Comparison of ENCODE assay signal across 9 cellular contexts in the genomic region with DNA sequence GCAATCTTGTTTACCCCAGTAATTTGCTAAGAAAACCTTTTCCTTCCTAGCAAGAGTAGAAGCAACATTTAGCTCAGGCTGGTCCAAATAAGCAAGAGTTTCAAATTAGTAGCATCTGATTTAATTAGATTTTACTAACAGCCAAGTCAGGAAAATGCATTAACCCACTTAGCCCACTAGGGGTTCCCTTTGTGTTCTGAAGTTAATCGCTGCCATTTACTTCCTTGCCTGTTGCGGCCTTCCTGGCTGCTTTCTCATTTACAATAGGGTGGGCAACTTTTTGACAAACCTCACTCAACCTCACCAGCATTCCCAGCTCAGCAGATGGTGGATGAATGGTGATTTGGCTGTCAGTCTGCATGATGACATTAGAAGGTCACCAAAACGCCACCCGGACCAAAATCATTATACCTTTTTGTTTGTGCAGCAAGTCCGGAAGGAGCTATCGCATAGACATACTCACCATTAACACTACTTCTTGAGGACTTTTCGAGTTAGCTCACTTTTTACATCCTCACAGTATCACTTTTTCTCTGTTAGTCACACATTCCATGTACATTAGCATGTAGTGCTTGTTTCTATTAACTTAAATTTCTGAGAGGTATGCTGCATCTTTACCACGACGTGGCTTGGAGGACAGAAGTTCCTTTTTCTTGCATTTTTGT.
A peak's percentile ranks its signal among the peaks of the same experiment; 100 is the strongest.
DNase-seq lines count a peak whose midpoint lies in the region; ATAC-seq, FAIRE-seq and TF ChIP-seq lines count a peak whose summit lies in the region.
"Had no signal": no experiment of that assay in that cellular context is flagged by ENCODE, and none has a peak within 500 bp of the region (broad histone marks: within the 10 kb centered on the region; RNA-seq: fewer than 3 reads in every experiment).

No MANE protein-coding gene starts in this region.

- in situ Hi-C loops in GM13977 (cut with MboI; ENCODE audit: low pct_unique_long_range_greater_than_20kb, low sequenced_read_pairs, unreplicated experiment), result no loop called here

- no peak overlapping the region for H3K27ac ChIP-seq in parathyroid adenoma

- H3K36me3 ChIP-seq in bronchial epithelial cell (ENCODE audit: control insufficient read depth, insufficient read depth, low read length) (no peaks in the 10 kb centered on the region), parathyroid adenoma (ENCODE audit: control insufficient read depth, insufficient read depth, low read length) (no peaks in the 10 kb centered on the region)

- H2AFZ ChIP-seq in parathyroid adenoma, result no peak overlapping the region

- no peak for FAIRE-seq in bronchial epithelial cell (lab: Jason Lieb, UNC)
- FAIRE-seq: colon had no signal

- no peaks in the 10 kb centered on the region for H3K27me3 ChIP-seq in bronchial epithelial cell (ENCODE audit: control insufficient read depth, insufficient read depth, low read length)
- H3K27me3 ChIP-seq in parathyroid adenoma (ENCODE audit: control insufficient read depth, insufficient read depth, low read length), result no peaks in the 10 kb centered on the region

- no peaks in the 10 kb centered on the region for H3K9me3 ChIP-seq in parathyroid adenoma (ENCODE audit: control insufficient read depth, low read length)

- H3K4me3 ChIP-seq in bronchial epithelial cell (ENCODE audit: low read depth, low read length) (no peak overlapping the region), parathyroid adenoma (ENCODE audit: low read depth, low read length) (no peak overlapping the region)

- no peak for ATAC-seq in GM21786 (IDR thresholded peaks at IDR 0.05; ENCODE audit: unreplicated experiment)

- H3K79me2 ChIP-seq in parathyroid adenoma, result no peaks in the 10 kb centered on the region

- no peak overlapping the region for H3K9ac ChIP-seq in parathyroid adenoma

- H3K4me1 ChIP-seq in parathyroid adenoma, result no peaks in the 10 kb centered on the region

- DNase-seq in A172 (ENCODE audit: low spot score), result peak; percentile 20
- peak; percentile 57 for DNase-seq in GM13977 (ENCODE audit: low spot score)
- peak; percentile 38 to 44 for DNase-seq in Kasumi-1 (lab: John Stamatoyannopoulos, UW)
- peak; percentile 70 for DNase-seq in bronchial epithelial cell (ENCODE audit: low read depth)
- DNase-seq in activated effector memory CD4-positive, alpha-beta T cell treated with Interleukin-2 at 50 U/mL for 16 hours, result no peak
- DNase-seq in NCI-H2029 (lab: John Stamatoyannopoulos, UW), result no peak

- TF ChIP-seq CTCF in GM13977 (IDR thresholded peaks at IDR 0.05; ENCODE audit: extremely low read depth, insufficient read depth, missing control alignments) (peak; percentile 62), bronchial epithelial cell (IDR thresholded peaks at IDR 0.05; ENCODE audit: insufficient read depth, low read length, severe bottlenecking) (peak; percentile 77), parathyroid adenoma (IDR thresholded peaks at IDR 0.05) (peak; percentile 45)

- H3K4me2 ChIP-seq in parathyroid adenoma (ENCODE audit: low read length), result no peak overlapping the region

Comparison
In these comparisons a context has a peak if more than half of its experiments do, and no peak if none do; other contexts are left out.
1. DNase-seq: peak in A172 (single experiment), GM13977 (single experiment), Kasumi-1 (2 of 2) and bronchial epithelial cell (single experiment); none in activated effector memory CD4-positive, alpha-beta T cell treated with Interleukin-2 at 50 U/mL for 16 hours (single experiment) and NCI-H2029 (single experiment).
2. Peak in every context shown above with its lines, with median percentiles within 50 percentile points of each other: CTCF ChIP-seq.